Comparison of ENCODE assay signal across 20 cellular contexts in genomic region chr10:37707829-37708578, GRCh38.
DNase-seq lines count a peak whose midpoint lies in the region; ATAC-seq and TF ChIP-seq lines count a peak whose summit lies in the region.
"Had no signal": no experiment of that assay in that cellular context is flagged by ENCODE, and none has a peak within 500 bp of the region (broad histone marks: within the 10 kb centered on the region; RNA-seq: fewer than 3 reads in every experiment).

No MANE protein-coding gene starts in this region.

- no peak overlapping the region for H2AFZ ChIP-seq in neural progenitor cell (replicated peaks)

- no peak for ATAC-seq in GM18870 (IDR thresholded peaks at IDR 0.05; ENCODE audit: unreplicated experiment)

- in situ Hi-C loops in SK-MEL-5 (cut with HindIII; ENCODE audit: low pct_unique_long_range_greater_than_20kb, low sequenced_read_pairs) = no loop called here

- H3K27me3 ChIP-seq in neural progenitor cell = no peaks in the 10 kb centered on the region
- H3K27me3 ChIP-seq: SJSA1 had no signal

- no peak overlapping the region for H3K4me2 ChIP-seq in neural progenitor cell
- H3K4me2 ChIP-seq: KMS-11 had no signal

- no peaks in the 10 kb centered on the region for H3K4me1 ChIP-seq in neural progenitor cell
- H3K4me1 ChIP-seq: Caco-2 had no signal

- peaks cover 5% of the 10 kb centered on the region for H3K27me3 Mint-ChIP-seq in neural progenitor cell (ENCODE audit: insufficient read depth, low read depth)
- H3K27me3 Mint-ChIP-seq: CD4-positive, CD25-positive, alpha-beta regulatory T cell had no signal

- TF ChIP-seq CTCF in C4-2B (conservative IDR thresholded peaks at IDR 0.05) = peak; percentile 30
- peak; percentile 45 for TF ChIP-seq CTCF in LNCaP clone FGC (IDR thresholded peaks at IDR 0.05; ENCODE audit: control insufficient read depth, extremely low read depth, insufficient read depth)
- TF ChIP-seq CTCF in neural progenitor cell (IDR thresholded peaks at IDR 0.05) = peak; percentile 26

- no peak overlapping the region for H3K4me3 Mint-ChIP-seq in neural progenitor cell
- H3K4me3 Mint-ChIP-seq: CD4-positive, CD25-positive, alpha-beta regulatory T cell had no signal

- H3F3A ChIP-seq in neural progenitor cell (ENCODE audit: low read depth) = no peaks in the 10 kb centered on the region

- no peaks in the 10 kb centered on the region for H4K20me1 ChIP-seq in neural progenitor cell (ENCODE audit: low read depth)

- no peak for DNase-seq in LNCaP clone FGC (ENCODE audit: low read depth)
- peak; percentile 1 for DNase-seq in SK-MEL-5 (ENCODE audit: low read depth, low spot score)
- no peak for DNase-seq in neural progenitor cell (ENCODE audit: low spot score)
- DNase-seq in activated CD8-positive, alpha-beta memory T cell treated with anti-CD3 and anti-CD28 coated beads, Interleukin-2, amount 50 U/mL, for 48 hours = no peak
- DNase-seq in NCI-H2227 treated with DMSO at 0.1 percent for 48 hours (lab: John Stamatoyannopoulos, UW) = no peak
- DNase-seq in glomerular visceral epithelial cell (ENCODE audit: extremely low spot score) = no peak
- DNase-seq: AML-193; Caco-2; CD4-positive, CD25-positive, alpha-beta regulatory T cell; DMS153; NCI-H1092; NCI-H1436 treated with DMSO at 0.1 percent for 48 hours; NCI-H2029 treated with DMSO at 0.1 percent for 48 hours; NCI-H2171 treated with DMSO at 0.1 percent for 48 hours; NCI-H446 treated with DMSO at 0.1 percent for 48 hours; NCI-H69 had no signal

- H3K36me3 Mint-ChIP-seq in neural progenitor cell = no peaks in the 10 kb centered on the region
- H3K36me3 Mint-ChIP-seq: CD4-positive, CD25-positive, alpha-beta regulatory T cell had no signal

- no peaks in the 10 kb centered on the region for H3K9me3 ChIP-seq in neural progenitor cell (ENCODE audit: low read depth)
- H3K9me3 ChIP-seq: Caco-2, SJSA1 had no signal

- H3K36me3 ChIP-seq in neural progenitor cell = no peaks in the 10 kb centered on the region
- H3K36me3 ChIP-seq: SJSA1 had no signal

- no peaks in the 10 kb centered on the region for H3K4me1 Mint-ChIP-seq in neural progenitor cell
- H3K4me1 Mint-ChIP-seq: CD4-positive, CD25-positive, alpha-beta regulatory T cell had no signal

- no peak overlapping the region for H3K27ac ChIP-seq in C4-2B
- no peak overlapping the region for H3K27ac ChIP-seq in neural progenitor cell
- H3K27ac ChIP-seq: KMS-11, SJSA1 had no signal

- H3K79me2 ChIP-seq in neural progenitor cell (ENCODE audit: low read depth) = no peaks in the 10 kb centered on the region

- H3K9ac ChIP-seq in neural progenitor cell = no peak overlapping the region
- H3K9ac ChIP-seq: KMS-11 had no signal

- H3K9me3 Mint-ChIP-seq in neural progenitor cell = peaks cover 39% of the 10 kb centered on the region

- no peak overlapping the region for H3K4me3 ChIP-seq in LNCaP clone FGC (ENCODE audit: low read depth, low read length)
- H3K4me3 ChIP-seq in neural progenitor cell = no peak overlapping the region
- H3K4me3 ChIP-seq: SJSA1 had no signal

- no peak overlapping the region for H3K27ac Mint-ChIP-seq in neural progenitor cell
- H3K27ac Mint-ChIP-seq: CD4-positive, CD25-positive, alpha-beta regulatory T cell had no signal
